ENCODE assay signal across 18 cellular contexts in genomic region chr2:239589270-239589825, GRCh38.
DNase-seq lines count a peak whose midpoint lies in the region; ATAC-seq and TF ChIP-seq lines count a peak whose summit lies in the region.
"Had no signal": no experiment of that assay in that cellular context is flagged by ENCODE, and none has a peak within 500 bp of the region (broad histone marks: within the 10 kb centered on the region; RNA-seq: fewer than 3 reads in every experiment).

No MANE protein-coding gene starts in this region.

- no peak overlapping the region for H3K27ac Mint-ChIP-seq in WTC11

- intact Hi-C loops in left cardiac atrium (cut with DNase I) (no loop called here), heart right ventricle (cut with DNase I) (no loop called here), mucosa of descending colon (cut with DNase I, micrococcal nuclease) (no loop called here), aorta (cut with DNase I) (no loop called here)

- TF ChIP-seq CTCF in heart right ventricle (IDR thresholded peaks at IDR 0.05) (no peak), NB4 (IDR thresholded peaks at IDR 0.05; ENCODE audit: low read depth, low read length) (no peak), mucosa of descending colon (IDR thresholded peaks at IDR 0.05) (no peak), WTC11 (IDR thresholded peaks at IDR 0.05) (no peak)

- CTCF ChIA-PET in WTC11 (lab: Charles Lee): no interaction called here

- H3K27me3 ChIP-seq in heart right ventricle (peaks cover 0 to 42% (median 23%) of the 10 kb centered on the region in 7 donors), aorta (ENCODE audit: control insufficient read depth in 1 of 2, insufficient read depth in 2 of 2, low read length in 1 of 2) (no peaks in the 10 kb centered on the region)
- H3K27me3 ChIP-seq: MG63 had no signal

- 65 to 69% methylated on average over 7 of the region's 7 CpGs for WGBS in heart right ventricle, 2 donors
- WGBS in aorta, 2 donors: 81 to 84% methylated on average over 7 of the region's 7 CpGs

- no peaks in the 10 kb centered on the region for H3K4me1 ChIP-seq in heart right ventricle
- H3K4me1 ChIP-seq in mucosa of descending colon (ENCODE audit: low read depth): no peaks in the 10 kb centered on the region
- no peaks in the 10 kb centered on the region for H3K4me1 ChIP-seq in aorta (ENCODE audit: control insufficient read depth in 1 of 2, insufficient read depth in 2 of 2, low read length in 2 of 2)

- H3K4me3 Mint-ChIP-seq in WTC11: no peak overlapping the region
- H3K4me3 Mint-ChIP-seq: IgD-negative memory B cell had no signal

- 0 out of 2 replicates have a peak, but pooled peaks cover 4% of the 10 kb centered on the region for H3K4me1 Mint-ChIP-seq in WTC11
- H3K4me1 Mint-ChIP-seq: IgD-negative memory B cell had no signal

- H3K36me3 Mint-ChIP-seq in WTC11: peaks cover 12% of the 10 kb centered on the region
- H3K36me3 Mint-ChIP-seq: IgD-negative memory B cell had no signal

- no peaks in the 10 kb centered on the region; the same call in 1 of the 2 replicates for H3K27me3 Mint-ChIP-seq in WTC11 (ENCODE audit: low read depth)

- H3K9me3 ChIP-seq in heart right ventricle: no peaks in the 10 kb centered on the region
- peaks cover 4% of the 10 kb centered on the region for H3K9me3 ChIP-seq in mucosa of descending colon
- no peaks in the 10 kb centered on the region for H3K9me3 ChIP-seq in aorta (ENCODE audit: control insufficient read depth, low read length)
- H3K9me3 ChIP-seq: MG63 had no signal

- POLR2A ChIA-PET in WTC11 (lab: Charles Lee): no interaction called here

- H3K36me3 ChIP-seq in heart right ventricle (no peaks in the 10 kb centered on the region), mucosa of descending colon (ENCODE audit: low read depth) (no peaks in the 10 kb centered on the region), aorta (ENCODE audit: control insufficient read depth in 1 of 2, insufficient read depth in 2 of 2, low read length in 1 of 2) (no peaks in the 10 kb centered on the region)
- H3K36me3 ChIP-seq: MG63 had no signal

- H3K4me3 ChIP-seq in heart right ventricle: no peak overlapping the region
- no peak overlapping the region for H3K4me3 ChIP-seq in NB4 (ENCODE audit: low read depth, low read length)
- H3K4me3 ChIP-seq in mucosa of descending colon: no peak overlapping the region
- H3K4me3 ChIP-seq in aorta (ENCODE audit: low read length in 2 of 2): no peak overlapping the region
- H3K4me3 ChIP-seq: MG63 had no signal

- DNase-seq in left cardiac atrium (peak; percentile 17), heart right ventricle (no peak), NB4 (ENCODE audit: low read depth) (peak; percentile 71), mucosa of descending colon (peak in 2 of 3 donors; percentile 9 to 19), aorta (peak; percentile 18 to 63), WTC11 (ENCODE audit: low spot score) (no peak)
- DNase-seq: DMS79 treated with DMSO at 0.1 percent for 48 hours, H7, Kasumi-1, NCI-H1092, NCI-H1436 treated with DMSO at 0.1 percent for 48 hours, NCI-H2029, NCI-H345, NCI-H524 treated with DMSO at 0.1 percent for 48 hours had no signal

- no peak for ATAC-seq in left cardiac atrium
- ATAC-seq in heart right ventricle: no peak
- no peak for ATAC-seq in mucosa of descending colon
- no peak for ATAC-seq in aorta (ENCODE audit: low FRiP score)
- ATAC-seq in WTC11: no peak
- no peak for ATAC-seq in HG02938 (IDR thresholded peaks at IDR 0.05; ENCODE audit: unreplicated experiment)

- TF ChIP-seq POLR2A in NB4 (IDR thresholded peaks at IDR 0.05; ENCODE audit: extremely low read depth, insufficient read length): no peak

- H3K27ac ChIP-seq in heart right ventricle (no peak overlapping the region), aorta (ENCODE audit: low read depth in 1 of 2, low read length in 2 of 2) (no peak overlapping the region)
- H3K27ac ChIP-seq: HL-60 had no signal

- peaks cover 21% of the 10 kb centered on the region for H3K9me3 Mint-ChIP-seq in WTC11

TF ChIP-seq in WTC11, 78 proteins besides CTCF, POLR2A, EP300 and RAD21:
- TF ChIP-seq CREB1 (CRISPR knock-in tag; IDR thresholded peaks at IDR 0.05): no peak
- TF ChIP-seq GTF2I (CRISPR knock-in tag; conservative IDR thresholded peaks at IDR 0.05): no peak
- no peak for TF ChIP-seq PRDM15 (CRISPR knock-in tag; IDR thresholded peaks at IDR 0.05)
- TF ChIP-seq EMX1 (CRISPR knock-in tag; IDR thresholded peaks at IDR 0.05): no peak
- TF ChIP-seq TEAD1 (CRISPR knock-in tag; IDR thresholded peaks at IDR 0.05): no peak
- no peak for TF ChIP-seq AFF4 (CRISPR knock-in tag; IDR thresholded peaks at IDR 0.05; ENCODE audit: borderline replicate concordance)
- no peak for TF ChIP-seq FOXK1 (CRISPR knock-in tag; IDR thresholded peaks at IDR 0.05)
- no peak for TF ChIP-seq ZMAT4 (CRISPR knock-in tag; IDR thresholded peaks at IDR 0.05)
- TF ChIP-seq FOXJ3 (CRISPR knock-in tag; IDR thresholded peaks at IDR 0.05; ENCODE audit: borderline replicate concordance): no peak
- no peak for TF ChIP-seq ATF3 (CRISPR knock-in tag; conservative IDR thresholded peaks at IDR 0.05)

Comparison
In these comparisons a context has a peak if more than half of its experiments do, and no peak if none do; other contexts are left out.
1. DNase-seq: peak in left cardiac atrium (single experiment), NB4 (single experiment), mucosa of descending colon (2 of 3) and aorta (2 of 2); none in heart right ventricle (0 of 2) and WTC11 (single experiment).